9 cellular contexts compared by ENCODE assay signal in the genomic region with DNA sequence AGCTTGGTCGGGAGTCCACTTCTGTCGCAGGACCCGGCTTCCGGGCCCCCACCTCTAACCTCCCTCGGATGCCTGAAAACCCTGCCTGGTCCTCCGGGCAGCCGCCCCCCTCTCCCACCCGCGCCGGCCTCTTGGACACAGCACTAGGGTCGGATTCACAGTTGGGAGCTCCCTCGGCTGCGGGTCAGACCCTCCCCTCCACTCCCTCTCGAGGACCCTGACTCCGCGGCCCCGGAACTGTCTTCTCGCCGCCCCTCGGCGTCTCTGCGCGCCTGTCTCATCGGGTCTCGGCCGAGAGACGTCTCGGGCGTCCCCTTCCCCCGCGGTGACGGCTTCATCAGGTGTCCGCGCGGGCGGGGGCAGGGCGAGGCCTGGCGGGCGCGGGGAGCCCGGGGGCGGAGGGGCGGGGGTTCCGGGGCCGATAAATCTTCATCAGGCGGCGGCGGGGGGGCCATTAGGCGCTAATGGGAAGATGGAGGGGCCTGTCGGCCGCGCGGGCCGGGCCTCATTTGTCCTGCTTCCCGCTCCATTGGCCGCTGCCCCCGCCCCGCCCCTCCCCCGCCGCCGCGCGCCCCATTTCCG. TPM values are rescaled to one million over a fixed set of nuclear protein-coding genes. Genes with fewer than 3 reads are reported as not detected.
A peak's percentile ranks its signal among the peaks of the same experiment; 100 is the strongest.
DNase-seq lines count a peak whose midpoint lies in the region; ATAC-seq, FAIRE-seq and TF ChIP-seq lines count a peak whose summit lies in the region.
"Had no signal": no experiment of that assay in that cellular context is flagged by ENCODE, and none has a peak within 500 bp of the region (broad histone marks: within the 10 kb centered on the region; RNA-seq: fewer than 3 reads in every experiment).

No MANE protein-coding gene starts in this region.

- ATAC-seq in GM21515 (IDR thresholded peaks at IDR 0.05; ENCODE audit: unreplicated experiment): no peak

- H3K36me3 Mint-ChIP-seq in brain (peaks cover 17% of the 10 kb centered on the region), mesothelial cell of epicardium (peaks cover 3% of the 10 kb centered on the region)

- no peaks in the 10 kb centered on the region for H4K20me1 ChIP-seq in OCI-LY7 (ENCODE audit: insufficient read depth, low read length)

- CTCF ChIA-PET in OCI-LY7 (lab: Charles Lee; ENCODE audit: unreplicated experiment): no interaction called here

- peaks cover 6% of the 10 kb centered on the region; the same call in 1 of the 2 replicates for H3K79me2 ChIP-seq in OCI-LY7 (ENCODE audit: insufficient read depth, low read depth, low read length)

- peaks cover 0 to 9% (median 0%) of the 10 kb centered on the region in 5 experiments for H3K9me3 Mint-ChIP-seq in brain
- H3K9me3 Mint-ChIP-seq in mesothelial cell of epicardium: peaks cover 4% of the 10 kb centered on the region

- H3K4me3 ChIP-seq in GM12864 (ENCODE audit: low read depth, low read length) (peak overlapping the region; percentile 61), OCI-LY7 (ENCODE audit: low read depth, low read length, poor library complexity, severe bottlenecking) (peak overlapping the region; percentile 71)

- H3K27ac Mint-ChIP-seq in brain: no peak overlapping the region
- peak overlapping the region; percentile 85 for H3K27ac Mint-ChIP-seq in mesothelial cell of epicardium

- peak overlapping the region; percentile 80 for H3K27ac ChIP-seq in OCI-LY7 (ENCODE audit: low read depth, low read length, poor library complexity, severe bottlenecking)

- peak overlapping the region; percentile 82 for H3K4me2 ChIP-seq in OCI-LY7 (ENCODE audit: low read length)

- no peaks in the 10 kb centered on the region for H3K36me3 ChIP-seq in OCI-LY7 (ENCODE audit: insufficient read depth, low read length)

- no TSS peak for BruUV-seq in OCI-LY7 (replicated peaks; lab: Mats Ljungman, UMichigan)

- H3K9me3 ChIP-seq in OCI-LY7 (ENCODE audit: low read length): no peaks in the 10 kb centered on the region

- peaks cover 80% of the 10 kb centered on the region for H3K4me1 ChIP-seq in OCI-LY7 (ENCODE audit: insufficient read depth, low read length, poor library complexity, severe bottlenecking)

- intact Hi-C loops in OCI-LY7 (cut with micrococcal nuclease; ENCODE audit: unreplicated experiment): loop anchor here (10.0 kb wide), 1 partner anchor 395 kb away; no protein-coding TSS in a partner anchor

- H3K4me1 Mint-ChIP-seq in brain (peaks cover 31% of the 10 kb centered on the region), mesothelial cell of epicardium (peaks cover 14% of the 10 kb centered on the region)

- no peak for DNase-seq in GM12864 (ENCODE audit: low read depth)
- DNase-seq in OCI-LY7 (ENCODE audit: low spot score): peak; percentile 79
- DNase-seq in mesothelial cell of epicardium (ENCODE audit: low spot score in 2 of 2, unreplicated experiment in 2 of 2): peak in 1 of 2 experiments; percentile 58
- peak; percentile 80 for DNase-seq in urothelium cell line (ENCODE audit: low spot score)
- DNase-seq in 8988T: no peak
- no peak for DNase-seq in GM19240 (ENCODE audit: insufficient read length, low spot score)

- H3K9me2 ChIP-seq in OCI-LY7 (ENCODE audit: insufficient read depth, low read length): no peaks in the 10 kb centered on the region

- no peak for TF ChIP-seq CTCF in GM12864 (IDR thresholded peaks at IDR 0.05; ENCODE audit: low read depth, low read length, missing control alignments)
- TF ChIP-seq CTCF in OCI-LY7 (conservative IDR thresholded peaks at IDR 0.05; ENCODE audit: low read length): no peak
- no peak for TF ChIP-seq CTCF in brain (conservative IDR thresholded peaks at IDR 0.05)
- no peak for TF ChIP-seq CTCF in mesothelial cell of epicardium (IDR thresholded peaks at IDR 0.05; ENCODE audit: unreplicated experiment)

- FAIRE-seq in urothelium cell line (lab: Jason Lieb, UNC): no peak

- peak overlapping the region; percentile 83 to 92 (median 88) for H3K4me3 Mint-ChIP-seq in brain
- H3K4me3 Mint-ChIP-seq in mesothelial cell of epicardium: peak overlapping the region; percentile 58

- POLR2A ChIA-PET in OCI-LY7 (lab: Charles Lee): no interaction called here

- H3K27me3 Mint-ChIP-seq in brain: peaks cover 42% of the 10 kb centered on the region
- H3K27me3 Mint-ChIP-seq in mesothelial cell of epicardium (ENCODE audit: low read depth): peaks cover 44% of the 10 kb centered on the region

- no peak overlapping the region for H2AFZ ChIP-seq in OCI-LY7 (ENCODE audit: low read length)

RNA-seq across cellular contexts. Expression of a gene that starts 11.7 kb away (rescaled TPM):
- total RNA-seq in OCI-LY7 (2014; rRNA removed; shearing (Covaris generic)): 1.6 and 1.9 TPM in 2 replicates
- total RNA-seq in OCI-LY7 (2022): 5.9 and 6.8 TPM in 2 replicates
- 0.56 TPM for polyA plus RNA-seq in brain (ENCODE audit: insufficient read depth, low read depth, low replicate concordance)
- total RNA-seq in mesothelial cell of epicardium: 0.49 to 0.67 TPM (median 0.59 TPM) in 3 replicates
- total RNA-seq: renal cortical epithelial cell had no signal

RNA-seq across cellular contexts. Expression of a gene that starts 19.2 kb away (rescaled TPM):
- total RNA-seq in OCI-LY7 (2014; rRNA removed; shearing (Covaris generic)): 161 and 171 TPM in 2 replicates
- total RNA-seq in OCI-LY7 (2022) (167 and 191 TPM in 2 replicates), mesothelial cell of epicardium (99.7 to 104 TPM (median 102 TPM) in 3 replicates)
- 203 TPM for polyA plus RNA-seq in brain (ENCODE audit: insufficient read depth, low read depth, low replicate concordance)

RNA-seq across cellular contexts. Expression of a gene that starts 54.1 kb away (rescaled TPM):
- total RNA-seq in OCI-LY7 (2014; rRNA removed; shearing (Covaris generic)): 3.1 and 9.3 TPM in 2 replicates
- total RNA-seq in OCI-LY7 (2022) (33.0 and 33.3 TPM in 2 replicates), mesothelial cell of epicardium (0.45 TPM in 1 of 3 replicates, not detected in the others)
- polyA plus RNA-seq in brain (ENCODE audit: insufficient read depth, low read depth, low replicate concordance): 213 TPM

RNA-seq across cellular contexts. Expression of a gene that starts 57.0 kb away (rescaled TPM):
- total RNA-seq in OCI-LY7 (2014; rRNA removed; shearing (Covaris generic)): 74.9 and 96.9 TPM in 2 replicates
- 297 and 318 TPM in 2 replicates for total RNA-seq in OCI-LY7 (2022)
- 29.9 TPM for polyA plus RNA-seq in brain (ENCODE audit: insufficient read depth, low read depth, low replicate concordance)
- total RNA-seq in mesothelial cell of epicardium: 78.8 to 83.9 TPM (median 82.4 TPM) in 3 replicates

Comparison
In these comparisons a context has a peak if more than half of its experiments do, and no peak if none do; other contexts are left out.
1. DNase-seq: peak in OCI-LY7 (single experiment) and urothelium cell line (single experiment); none in GM12864 (single experiment), 8988T (single experiment) and GM19240 (single experiment).